Comparison of ENCODE assay signal across 8 cellular contexts in the genomic region with DNA sequence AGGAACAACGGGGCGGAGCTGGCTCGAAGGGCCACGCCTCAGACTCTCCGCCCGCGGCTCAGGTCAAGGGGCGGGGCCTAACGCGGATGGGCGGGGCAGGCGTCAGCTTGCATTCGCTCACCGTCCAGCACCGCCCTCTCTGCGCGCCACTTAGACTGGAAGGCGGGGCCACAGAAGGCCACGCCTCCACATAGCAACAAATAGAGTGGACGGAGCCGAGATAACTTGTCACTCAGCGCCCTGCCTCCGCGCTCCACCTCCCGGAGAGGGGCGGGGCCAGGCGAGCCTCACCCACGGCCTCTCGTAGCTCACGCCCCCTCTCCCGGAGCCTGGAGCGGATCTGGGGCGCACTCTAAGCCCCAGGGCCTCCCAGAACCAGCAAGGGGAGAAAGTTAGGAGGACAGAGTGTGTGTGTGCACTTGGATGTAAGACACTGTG. TPM values are rescaled to one million over a fixed set of nuclear protein-coding genes. Genes with fewer than 3 reads are reported as not detected.
DNase-seq lines count a peak whose midpoint lies in the region; ATAC-seq and TF ChIP-seq lines count a peak whose summit lies in the region.

No MANE protein-coding gene starts in this region.

- CTCF ChIA-PET in activated CD4-positive, alpha-beta T cell treated with anti-CD3 and anti-CD28 coated beads for 36 hours (lab: Charles Lee): interaction anchor here (0.7 to 3.2 kb wide), 14 partner anchors 11 to 236 kb away, joined by 3 to 21 read pairs (median 6); partner anchors contain the start of gene SERTAD3

- H3K9me3 Mint-ChIP-seq in activated CD4-positive, alpha-beta T cell treated with anti-CD3 and anti-CD28 coated beads for 36 hours (ENCODE audit: low read depth): no peaks in the 10 kb centered on the region

- intact Hi-C loops in activated CD4-positive, alpha-beta T cell treated with anti-CD3 and anti-CD28 coated beads for 36 hours (cut with DNase I, micrococcal nuclease): loop anchor here (1.0 to 10.0 kb wide), 17 partner anchors 21 to 797 kb away; partner anchors contain the start of genes C19orf47 (in 2 of the 2), PLD3 (in 2 of the 2), SERTAD1 (in 2 of the 2) and SERTAD3 (in 2 of the 2)

- POLR2A ChIA-PET in activated CD4-positive, alpha-beta T cell treated with anti-CD3 and anti-CD28 coated beads for 36 hours (lab: Charles Lee): interaction anchor here (0.5 to 1.2 kb wide), 6 partner anchors 23 to 180 kb away, joined by 3 to 7 read pairs (median 4); partner anchors contain the start of genes C19orf47, PLD3 and SERTAD1

- peak overlapping the region; percentile 87 for H3K27ac Mint-ChIP-seq in activated CD4-positive, alpha-beta T cell treated with anti-CD3 and anti-CD28 coated beads for 36 hours

- peaks cover 30% of the 10 kb centered on the region for H3K4me1 Mint-ChIP-seq in activated CD4-positive, alpha-beta T cell treated with anti-CD3 and anti-CD28 coated beads for 36 hours

- ATAC-seq in GM19324 (IDR thresholded peaks at IDR 0.05; ENCODE audit: low FRiP score, unreplicated experiment): peak; percentile 92
- peak; percentile 73 for ATAC-seq in HG03457 (IDR thresholded peaks at IDR 0.05; ENCODE audit: unreplicated experiment)
- peak; percentile 84 for ATAC-seq in activated CD4-positive, alpha-beta T cell treated with anti-CD3 and anti-CD28 coated beads for 36 hours

- peaks cover 4% of the 10 kb centered on the region for H3K36me3 Mint-ChIP-seq in activated CD4-positive, alpha-beta T cell treated with anti-CD3 and anti-CD28 coated beads for 36 hours (ENCODE audit: low read depth)

- peak overlapping the region; percentile 77 for H3K4me3 Mint-ChIP-seq in activated CD4-positive, alpha-beta T cell treated with anti-CD3 and anti-CD28 coated beads for 36 hours

- H3K4me3 ChIP-seq in choroid plexus epithelial cell (ENCODE audit: low read depth, low read length): peak overlapping the region; percentile 75

- TF ChIP-seq CTCF in choroid plexus epithelial cell (conservative IDR thresholded peaks at IDR 0.05; ENCODE audit: low read depth, low read length): no peak

- DNase-seq in AML-193 (lab: John Stamatoyannopoulos, UW) (peak; percentile 96 to 98), NCI-H510A treated with DMSO at 0.1 percent for 48 hours (lab: John Stamatoyannopoulos, UW) (peak; percentile 95), choroid plexus epithelial cell (ENCODE audit: low read depth) (peak; percentile 100), kidney glomerular epithelial cell (lab: John Stamatoyannopoulos, UW) (peak; percentile 99)
- DNase-seq in activated CD4-positive, alpha-beta T cell treated with anti-CD3 and anti-CD28 coated beads for 36 hours: peak; percentile 100
- DNase-seq in stimulated activated CD4-positive, alpha-beta T cell treated with anti-CD3 and anti-CD28 coated beads, Interleukin-15, amount 100 ng/mL, for 24 hours: peak; percentile 100

- peaks cover 11% of the 10 kb centered on the region for H3K27me3 Mint-ChIP-seq in activated CD4-positive, alpha-beta T cell treated with anti-CD3 and anti-CD28 coated beads for 36 hours

RNA-seq across cellular contexts. Expression of gene BLVRB, which starts 0.3 kb away (rescaled TPM):
- total RNA-seq in activated CD4-positive, alpha-beta T cell treated with anti-CD3 and anti-CD28 coated beads for 36 hours: 10 to 100 TPM; 34.1 to 35.6 TPM

RNA-seq across cellular contexts. Expression of gene SPTBN4, which starts 1.0 kb away (rescaled TPM):
- 1 to 10 TPM; 2.4 to 2.5 TPM for total RNA-seq in activated CD4-positive, alpha-beta T cell treated with anti-CD3 and anti-CD28 coated beads for 36 hours

RNA-seq across cellular contexts. Expression of gene SERTAD3, which starts 21.7 kb away (rescaled TPM):
- total RNA-seq in activated CD4-positive, alpha-beta T cell treated with anti-CD3 and anti-CD28 coated beads for 36 hours: 10 to 100 TPM in 1 of 2 experiments, 1 to 10 TPM in 1; 8.4 to 12.0 TPM

RNA-seq across cellular contexts. Expression of gene SERTAD1, which starts 40.0 kb away (rescaled TPM):
- 10 to 100 TPM; 10.0 to 14.7 TPM for total RNA-seq in activated CD4-positive, alpha-beta T cell treated with anti-CD3 and anti-CD28 coated beads for 36 hours

RNA-seq across cellular contexts. Expression of gene PRX, which starts 52.6 kb away (rescaled TPM):
- total RNA-seq in activated CD4-positive, alpha-beta T cell treated with anti-CD3 and anti-CD28 coated beads for 36 hours: 1 to 10 TPM; 1.0 to 1.4 TPM

Comparison
In these comparisons a context has a peak if more than half of its experiments do, and no peak if none do; other contexts are left out.
1. Peak in every context shown above with its lines: DNase-seq, ATAC-seq and H3K4me3 ChIP-seq.